ENCODE assay signal across 1 cellular context in the genomic region with DNA sequence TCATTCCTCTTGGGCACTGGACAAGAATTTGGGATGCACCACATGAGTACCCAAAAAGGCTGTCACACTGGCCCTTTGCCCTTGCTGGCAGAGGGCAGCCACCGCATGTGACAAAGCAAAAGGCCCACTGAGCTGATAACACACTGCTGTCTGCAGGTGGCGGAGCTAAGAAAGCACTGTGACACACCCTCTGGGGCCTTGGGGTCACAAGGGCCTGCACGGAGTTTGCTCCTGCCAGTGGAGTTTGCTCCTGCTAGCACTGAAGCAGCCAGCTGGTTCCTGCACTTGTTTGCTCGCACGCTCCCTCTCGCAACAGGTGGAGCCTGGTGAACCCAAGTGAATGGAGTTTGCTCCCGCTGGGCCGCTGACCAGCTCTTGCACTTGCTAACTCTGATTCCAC.
TF ChIP-seq lines count a peak whose summit lies in the region.

No MANE protein-coding gene starts in this region.

TF ChIP-seq in HepG2, 621 proteins besides CTCF, POLR2A, EP300 and RAD21 (continued from another document):
- TF ChIP-seq, protein P1, sequence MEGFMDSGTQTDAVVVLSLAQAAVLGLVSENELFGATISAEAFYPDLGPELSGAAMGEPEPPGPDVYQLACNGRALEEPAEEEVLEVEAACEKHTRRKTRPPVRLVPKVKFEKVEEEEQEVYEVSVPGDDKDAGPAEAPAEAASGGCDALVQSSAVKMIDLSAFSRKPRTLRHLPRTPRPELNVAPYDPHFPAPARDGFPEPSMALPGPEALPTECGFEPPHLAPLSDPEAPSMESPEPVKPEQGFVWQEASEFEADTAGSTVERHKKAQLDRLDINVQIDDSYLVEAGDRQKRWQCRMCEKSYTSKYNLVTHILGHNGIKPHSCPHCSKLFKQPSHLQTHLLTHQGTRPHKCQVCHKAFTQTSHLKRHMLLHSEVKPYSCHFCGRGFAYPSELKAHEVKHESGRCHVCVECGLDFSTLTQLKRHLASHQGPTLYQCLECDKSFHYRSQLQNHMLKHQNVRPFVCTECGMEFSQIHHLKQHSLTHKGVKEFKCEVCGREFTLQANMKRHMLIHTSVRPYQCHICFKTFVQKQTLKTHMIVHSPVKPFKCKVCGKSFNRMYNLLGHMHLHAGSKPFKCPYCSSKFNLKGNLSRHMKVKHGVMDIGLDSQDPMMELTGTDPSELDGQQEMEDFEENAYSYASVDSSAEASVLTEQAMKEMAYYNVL (CRISPR knock-in tag; IDR thresholded peaks at IDR 0.05; ENCODE audit: borderline replicate concordance) = peak; percentile 77; the same call in 1 of the 2 replicates
- TF ChIP-seq, protein P2, sequence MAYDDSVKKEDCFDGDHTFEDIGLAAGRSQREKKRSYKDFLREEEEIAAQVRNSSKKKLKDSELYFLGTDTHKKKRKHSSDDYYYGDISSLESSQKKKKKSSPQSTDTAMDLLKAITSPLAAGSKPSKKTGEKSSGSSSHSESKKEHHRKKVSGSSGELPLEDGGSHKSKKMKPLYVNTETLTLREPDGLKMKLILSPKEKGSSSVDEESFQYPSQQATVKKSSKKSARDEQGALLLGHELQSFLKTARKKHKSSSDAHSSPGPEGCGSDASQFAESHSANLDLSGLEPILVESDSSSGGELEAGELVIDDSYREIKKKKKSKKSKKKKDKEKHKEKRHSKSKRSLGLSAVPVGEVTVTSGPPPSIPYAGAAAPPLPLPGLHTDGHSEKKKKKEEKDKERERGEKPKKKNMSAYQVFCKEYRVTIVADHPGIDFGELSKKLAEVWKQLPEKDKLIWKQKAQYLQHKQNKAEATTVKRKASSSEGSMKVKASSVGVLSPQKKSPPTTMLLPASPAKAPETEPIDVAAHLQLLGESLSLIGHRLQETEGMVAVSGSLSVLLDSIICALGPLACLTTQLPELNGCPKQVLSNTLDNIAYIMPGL (CRISPR knock-in tag; IDR thresholded peaks at IDR 0.05; ENCODE audit: borderline replicate concordance in 1 of 2, low read depth in 1 of 2) = 0 out of 4 replicates have a peak, but pooled peaks of 1 of the 2 experiments have one; percentile 33
- TF ChIP-seq ZNF883 (CRISPR knock-in tag; IDR thresholded peaks at IDR 0.05; ENCODE audit: not compliant biosample characterization) = peak; percentile 66
- TF ChIP-seq BORCS8-MEF2B (CRISPR knock-in tag; IDR thresholded peaks at IDR 0.05) = 0 out of 2 replicates have a peak, but pooled peaks have one; percentile 47
- TF ChIP-seq NFKB2 (CRISPR knock-in tag; IDR thresholded peaks at IDR 0.05; ENCODE audit: borderline replicate concordance) = peak; percentile 42; the same call in 1 of the 2 replicates
- TF ChIP-seq, protein P3, sequence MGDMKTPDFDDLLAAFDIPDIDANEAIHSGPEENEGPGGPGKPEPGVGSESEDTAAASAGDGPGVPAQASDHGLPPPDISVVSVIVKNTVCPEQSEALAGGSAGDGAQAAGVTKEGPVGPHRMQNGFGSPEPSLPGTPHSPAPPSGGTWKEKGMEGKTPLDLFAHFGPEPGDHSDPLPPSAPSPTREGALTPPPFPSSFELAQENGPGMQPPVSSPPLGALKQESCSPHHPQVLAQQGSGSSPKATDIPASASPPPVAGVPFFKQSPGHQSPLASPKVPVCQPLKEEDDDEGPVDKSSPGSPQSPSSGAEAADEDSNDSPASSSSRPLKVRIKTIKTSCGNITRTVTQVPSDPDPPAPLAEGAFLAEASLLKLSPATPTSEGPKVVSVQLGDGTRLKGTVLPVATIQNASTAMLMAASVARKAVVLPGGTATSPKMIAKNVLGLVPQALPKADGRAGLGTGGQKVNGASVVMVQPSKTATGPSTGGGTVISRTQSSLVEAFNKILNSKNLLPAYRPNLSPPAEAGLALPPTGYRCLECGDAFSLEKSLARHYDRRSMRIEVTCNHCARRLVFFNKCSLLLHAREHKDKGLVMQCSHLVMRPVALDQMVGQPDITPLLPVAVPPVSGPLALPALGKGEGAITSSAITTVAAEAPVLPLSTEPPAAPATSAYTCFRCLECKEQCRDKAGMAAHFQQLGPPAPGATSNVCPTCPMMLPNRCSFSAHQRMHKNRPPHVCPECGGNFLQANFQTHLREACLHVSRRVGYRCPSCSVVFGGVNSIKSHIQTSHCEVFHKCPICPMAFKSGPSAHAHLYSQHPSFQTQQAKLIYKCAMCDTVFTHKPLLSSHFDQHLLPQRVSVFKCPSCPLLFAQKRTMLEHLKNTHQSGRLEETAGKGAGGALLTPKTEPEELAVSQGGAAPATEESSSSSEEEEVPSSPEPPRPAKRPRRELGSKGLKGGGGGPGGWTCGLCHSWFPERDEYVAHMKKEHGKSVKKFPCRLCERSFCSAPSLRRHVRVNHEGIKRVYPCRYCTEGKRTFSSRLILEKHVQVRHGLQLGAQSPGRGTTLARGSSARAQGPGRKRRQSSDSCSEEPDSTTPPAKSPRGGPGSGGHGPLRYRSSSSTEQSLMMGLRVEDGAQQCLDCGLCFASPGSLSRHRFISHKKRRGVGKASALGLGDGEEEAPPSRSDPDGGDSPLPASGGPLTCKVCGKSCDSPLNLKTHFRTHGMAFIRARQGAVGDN (CRISPR knock-in tag; IDR thresholded peaks at IDR 0.05) = peak; percentile 78
- peak; percentile 49 for TF ChIP-seq ZEB1 (IDR thresholded peaks at IDR 0.05; ENCODE audit: insufficient replicate concordance, low read depth)
